ENCODE assay signal across 19 cellular contexts in the genomic region with DNA sequence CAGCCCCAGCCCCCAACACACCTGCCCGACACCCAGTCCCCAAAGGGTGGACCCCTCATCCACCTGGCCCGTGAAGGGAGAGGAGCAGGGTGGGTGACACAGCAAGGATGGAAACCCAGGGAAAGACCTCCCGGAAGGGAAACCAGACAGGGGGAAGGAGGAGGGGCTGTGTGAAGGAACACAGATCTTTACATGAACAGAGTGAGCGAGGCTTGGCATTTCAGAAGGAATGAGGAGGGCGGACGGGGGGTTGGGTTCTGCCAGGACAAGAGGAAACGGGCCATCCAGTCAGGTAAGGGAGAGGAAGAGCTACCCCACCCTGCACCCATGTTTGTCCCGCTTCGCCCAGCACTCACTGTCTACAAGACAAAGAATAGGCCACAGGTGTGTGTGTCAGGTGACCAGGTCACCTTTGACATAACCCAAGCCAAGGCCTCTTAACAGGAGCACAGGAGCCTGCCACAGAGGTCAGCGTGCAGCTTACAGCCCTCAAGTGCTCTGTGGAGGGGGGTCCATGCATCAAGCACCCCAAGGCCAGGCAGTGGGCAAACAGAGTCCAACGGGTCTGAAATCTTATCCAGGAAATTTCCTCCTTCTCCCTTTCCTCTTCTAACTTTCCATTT. TPM values are rescaled to one million over a fixed set of nuclear protein-coding genes. Genes with fewer than 3 reads are reported as not detected.
DNase-seq lines count a peak whose midpoint lies in the region; ATAC-seq and TF ChIP-seq lines count a peak whose summit lies in the region.
"Had no signal": no experiment of that assay in that cellular context is flagged by ENCODE, and none has a peak within 500 bp of the region (broad histone marks: within the 10 kb centered on the region; RNA-seq: fewer than 3 reads in every experiment).

No MANE protein-coding gene starts in this region.

- H4K91ac ChIP-seq in mesenchymal stem cell (ENCODE audit: low read length) = no peak overlapping the region

- peaks cover 40% of the 10 kb centered on the region for H3K4me1 Mint-ChIP-seq in WTC11

- peak overlapping the region; percentile 15; the same call in 1 of the 2 replicates for H3K4me3 Mint-ChIP-seq in WTC11
- H3K4me3 Mint-ChIP-seq: CD8-positive, alpha-beta memory T cell; HFFc6 had no signal

- no peak overlapping the region for H2BK120ac ChIP-seq in mesenchymal stem cell (ENCODE audit: low read depth, low read length)

- H3K9me3 ChIP-seq in BLaER1 treated with 17β-estradiol and CSF1 and Interleukin-3, amounts not matched to agents 10 nM and 100 nM (replicated peaks in 1 of 11) = no peaks in the 10 kb centered on the region
- H3K9me3 ChIP-seq in mesenchymal stem cell (ENCODE audit: control insufficient read depth, low read length) = no peaks in the 10 kb centered on the region

- H3K36me3 ChIP-seq in BLaER1 treated with 17β-estradiol and CSF1 and Interleukin-3, amounts not matched to agents 10 nM and 100 nM = peaks cover 0 to 10% (median 0%) of the 10 kb centered on the region in 11 experiments; a peak in 3 of 22 replicates
- peaks cover 34 to 79% of the 10 kb centered on the region in 2 experiments for H3K36me3 ChIP-seq in mesenchymal stem cell (ENCODE audit: control insufficient read depth in 1 of 2, insufficient read depth in 2 of 2, low read depth in 1 of 2, low read length in 2 of 2)

- H2AFZ ChIP-seq in mesenchymal stem cell (ENCODE audit: low read depth, low read length) = no peak overlapping the region
- H2AFZ ChIP-seq: GM23248 had no signal

- ATAC-seq in WTC11 = peak; percentile 43
- ATAC-seq in left ventricle myocardium superior = no peak

- peaks cover 0 to 37% (median 0%) of the 10 kb centered on the region in 11 experiments; a peak in 7 of 22 replicates for H3K27me3 ChIP-seq in BLaER1 treated with 17β-estradiol and CSF1 and Interleukin-3, amounts not matched to agents 10 nM and 100 nM
- H3K27me3 ChIP-seq in mesenchymal stem cell (ENCODE audit: control insufficient read depth in 1 of 2, insufficient read depth in 1 of 2, low read length in 2 of 2) = no peaks in the 10 kb centered on the region

- peak overlapping the region; percentile 66 for H2AK5ac ChIP-seq in mesenchymal stem cell (ENCODE audit: low read length, severe bottlenecking)

- no peaks in the 10 kb centered on the region for H3K27me3 Mint-ChIP-seq in WTC11 (ENCODE audit: low read depth)

- TF ChIP-seq CTCF in WTC11 (IDR thresholded peaks at IDR 0.05) = no peak

- H3K4ac ChIP-seq in mesenchymal stem cell (ENCODE audit: low read depth in 1 of 2, low read length in 2 of 2) = no peak overlapping the region

- CTCF ChIA-PET in WTC11 (lab: Charles Lee) = interaction anchor here (1.4 to 1.8 kb wide), 2 partner anchors 220 kb away, joined by 4 to 7 read pairs; no protein-coding TSS in a partner anchor

- peaks cover 39 to 98% (median 93%) of the 10 kb centered on the region in 10 experiments for H3K4me1 ChIP-seq in BLaER1 treated with 17β-estradiol and CSF1 and Interleukin-3, amounts not matched to agents 10 nM and 100 nM
- H3K4me1 ChIP-seq in mesenchymal stem cell (ENCODE audit: control insufficient read depth, insufficient read depth, low read depth, low read length) = peaks cover 10% of the 10 kb centered on the region

- H3K14ac ChIP-seq in mesenchymal stem cell (ENCODE audit: low read length in 2 of 2) = no peak overlapping the region

- H3K36me3 Mint-ChIP-seq in WTC11 = peaks cover 7% of the 10 kb centered on the region

- peaks cover 0 to 34% (median 5%) of the 10 kb centered on the region in 11 experiments; a peak in 5 of 22 replicates for H4K20me1 ChIP-seq in BLaER1 treated with 17β-estradiol and CSF1 and Interleukin-3, amounts not matched to agents 10 nM and 100 nM

- H3K9me3 Mint-ChIP-seq in WTC11 = no peaks in the 10 kb centered on the region
- H3K9me3 Mint-ChIP-seq: CD8-positive, alpha-beta memory T cell; HFFc6 had no signal

- H3K18ac ChIP-seq in mesenchymal stem cell (ENCODE audit: low read depth in 1 of 2, low read length in 2 of 2) = no peak overlapping the region

- intact Hi-C loops in posterior vena cava (cut with DNase I) (no loop called here), left ventricle myocardium superior (cut with micrococcal nuclease) (no loop called here)

- 94% methylated on average over 9 of the region's 11 CpGs for WGBS in mesenchymal stem cell

- H3K27ac ChIP-seq in BLaER1 treated with 17β-estradiol and CSF1 and Interleukin-3, amounts not matched to agents 10 nM and 100 nM = peak overlapping the region in 1 of 11 experiments; percentile 8; a peak in 1 of 22 replicates
- H3K27ac ChIP-seq in mesenchymal stem cell (ENCODE audit: low read length, poor library complexity, severe bottlenecking) = no peak overlapping the region
- H3K27ac ChIP-seq: GM23248 had no signal

- H2BK12ac ChIP-seq in mesenchymal stem cell (ENCODE audit: low read length in 2 of 2) = no peak overlapping the region

- H3K27ac Mint-ChIP-seq in WTC11 = peak overlapping the region; percentile 62
- H3K27ac Mint-ChIP-seq: HFFc6 had no signal

- H3K79me1 ChIP-seq in mesenchymal stem cell (replicated peaks; ENCODE audit: low read length, poor library complexity, severe bottlenecking) = no peaks in the 10 kb centered on the region

- POLR2A ChIA-PET in WTC11 (lab: Charles Lee) = no interaction called here

- H2BK5ac ChIP-seq in mesenchymal stem cell (ENCODE audit: low read depth, low read length, poor library complexity, severe bottlenecking) = no peak overlapping the region

- peak overlapping the region in 2 of 11 experiments; percentile 34 to 42; a peak in 3 of 22 replicates for H3K9ac ChIP-seq in BLaER1 treated with 17β-estradiol and CSF1 and Interleukin-3, amounts not matched to agents 10 nM and 100 nM
- no peak overlapping the region for H3K9ac ChIP-seq in mesenchymal stem cell (ENCODE audit: low read length)
- H3K9ac ChIP-seq: GM23248 had no signal

- H3K4me2 ChIP-seq in BLaER1 treated with 17β-estradiol and CSF1 and Interleukin-3, amounts not matched to agents 10 nM and 100 nM = peak overlapping the region in 10 of 11 experiments; percentile 18 to 95 (median 84); a peak in 19 of 22 replicates
- H3K4me2 ChIP-seq in mesenchymal stem cell (ENCODE audit: low read length, poor library complexity, severe bottlenecking) = no peak overlapping the region

- H3K23ac ChIP-seq in mesenchymal stem cell (ENCODE audit: low read length in 2 of 2) = no peak overlapping the region

- DNase-seq in WTC11 (ENCODE audit: low spot score) = no peak
- no peak for DNase-seq in mesenchymal stem cell
- DNase-seq in posterior vena cava (ENCODE audit: low spot score) = peak; percentile 53
- no peak for DNase-seq in GOT3 (lab: John Stamatoyannopoulos, UW)
- no peak for DNase-seq in NOMO-1 treated with dmso at 0.1 percent for 144 hours (lab: John Stamatoyannopoulos, UW; ENCODE audit: unreplicated experiment)
- DNase-seq in T-helper 9 cell = no peak
- no peak for DNase-seq in left ventricle myocardium superior
- DNase-seq: CD8-positive, alpha-beta memory T cell; DND-41; GDM1; GM23248; HFFc6; Karpas-422; MM.1S; NCI-H1092 treated with DMSO at 0.1 percent for 48 hours; NCI-H2227 treated with DMSO at 0.1 percent for 48 hours; NCI-H524; Right ventricle myocardium superior had no signal

- H2BK15ac ChIP-seq in mesenchymal stem cell (ENCODE audit: low read depth, poor library complexity, severe bottlenecking) = no peak overlapping the region

- peak overlapping the region in 2 of 10 experiments; percentile 5 to 12; a peak in 2 of 20 replicates for H3K4me3 ChIP-seq in BLaER1 treated with 17β-estradiol and CSF1 and Interleukin-3, amounts not matched to agents 10 nM and 100 nM
- no peak overlapping the region for H3K4me3 ChIP-seq in mesenchymal stem cell (ENCODE audit: insufficient read depth in 1 of 2, low read depth in 1 of 2, low read length in 2 of 2)
- H3K4me3 ChIP-seq: GM23248 had no signal

- H4K8ac ChIP-seq in mesenchymal stem cell (ENCODE audit: low read length) = no peak overlapping the region

TF ChIP-seq in WTC11, 78 proteins besides CTCF, POLR2A, EP300 and RAD21:
- TF ChIP-seq, protein P1, sequence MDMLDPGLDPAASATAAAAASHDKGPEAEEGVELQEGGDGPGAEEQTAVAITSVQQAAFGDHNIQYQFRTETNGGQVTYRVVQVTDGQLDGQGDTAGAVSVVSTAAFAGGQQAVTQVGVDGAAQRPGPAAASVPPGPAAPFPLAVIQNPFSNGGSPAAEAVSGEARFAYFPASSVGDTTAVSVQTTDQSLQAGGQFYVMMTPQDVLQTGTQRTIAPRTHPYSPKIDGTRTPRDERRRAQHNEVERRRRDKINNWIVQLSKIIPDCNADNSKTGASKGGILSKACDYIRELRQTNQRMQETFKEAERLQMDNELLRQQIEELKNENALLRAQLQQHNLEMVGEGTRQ (CRISPR knock-in tag; IDR thresholded peaks at IDR 0.05) = peak; percentile 47; the same call in 1 of the 2 replicates
- TF ChIP-seq, protein P2, sequence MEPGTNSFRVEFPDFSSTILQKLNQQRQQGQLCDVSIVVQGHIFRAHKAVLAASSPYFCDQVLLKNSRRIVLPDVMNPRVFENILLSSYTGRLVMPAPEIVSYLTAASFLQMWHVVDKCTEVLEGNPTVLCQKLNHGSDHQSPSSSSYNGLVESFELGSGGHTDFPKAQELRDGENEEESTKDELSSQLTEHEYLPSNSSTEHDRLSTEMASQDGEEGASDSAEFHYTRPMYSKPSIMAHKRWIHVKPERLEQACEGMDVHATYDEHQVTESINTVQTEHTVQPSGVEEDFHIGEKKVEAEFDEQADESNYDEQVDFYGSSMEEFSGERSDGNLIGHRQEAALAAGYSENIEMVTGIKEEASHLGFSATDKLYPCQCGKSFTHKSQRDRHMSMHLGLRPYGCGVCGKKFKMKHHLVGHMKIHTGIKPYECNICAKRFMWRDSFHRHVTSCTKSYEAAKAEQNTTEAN (CRISPR knock-in tag; IDR thresholded peaks at IDR 0.05) = no peak

RNA-seq across cellular contexts. Expression of a gene that starts 18.0 kb away (rescaled TPM):
- total RNA-seq in WTC11 (2021) (10.3 to 12.9 TPM (median 12.2 TPM) in 3 replicates), posterior vena cava (1 to 10 TPM; 2.9 to 5.0 TPM), left ventricle myocardium superior (3.7 TPM)
- polyA plus RNA-seq in mesenchymal stem cell (2013, experiment 1 of 2) = 2.5 TPM
- 2.1 TPM for polyA plus RNA-seq in mesenchymal stem cell (2013, experiment 2 of 2)

RNA-seq across cellular contexts. Expression of a gene that starts 56.7 kb away (rescaled TPM):
- total RNA-seq in WTC11 (2021) (11.2 to 14.9 TPM (median 14.1 TPM) in 3 replicates), posterior vena cava (10 to 100 TPM; 28.0 to 43.1 TPM), left ventricle myocardium superior (5.2 TPM)
- polyA plus RNA-seq in mesenchymal stem cell (2013, experiment 1 of 2) = 11.4 TPM
- polyA plus RNA-seq in mesenchymal stem cell (2013, experiment 2 of 2) = 11.3 TPM
